1 cellular context compared by ENCODE assay signal in the genomic region with DNA sequence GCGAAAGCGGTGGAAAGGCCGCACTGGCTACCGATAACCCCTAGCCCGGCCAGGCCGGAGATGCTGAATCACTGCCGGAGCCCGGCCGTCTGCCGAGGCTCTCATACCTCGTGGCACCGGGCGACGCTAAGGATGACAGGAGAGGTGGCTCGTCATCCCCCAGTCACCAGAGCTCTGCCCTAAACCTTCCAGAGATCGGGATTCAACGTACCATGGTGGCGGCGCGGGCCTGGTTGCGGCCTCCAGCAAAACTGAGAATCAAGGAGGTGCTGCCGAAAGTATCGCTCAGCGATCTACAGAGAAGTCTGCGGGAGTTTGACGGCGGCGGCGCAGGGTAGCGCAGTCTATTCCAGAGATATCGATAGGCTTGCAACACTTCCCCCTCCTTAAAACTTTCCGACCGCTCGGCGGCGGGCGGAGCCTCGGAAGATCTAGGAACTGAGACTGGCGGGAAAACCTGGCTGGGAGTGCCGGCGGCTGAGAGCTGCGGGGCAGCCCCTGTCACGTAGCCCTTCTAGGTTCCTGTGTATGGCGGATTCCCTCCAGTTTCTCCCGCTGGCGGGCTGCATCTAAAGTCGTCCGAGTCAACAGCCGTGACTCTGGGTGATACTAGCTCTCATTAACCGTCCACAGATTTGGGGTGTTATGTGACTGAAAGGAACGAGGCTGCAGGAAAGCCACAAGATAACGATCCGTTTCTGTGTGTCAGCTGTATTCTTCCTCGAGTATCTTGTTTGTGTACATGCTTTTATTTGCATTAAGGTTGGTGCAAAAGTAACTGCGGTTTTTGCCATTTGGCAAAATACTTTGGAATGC.
A peak's percentile ranks its signal among the peaks of the same experiment; 100 is the strongest.
TF ChIP-seq lines count a peak whose summit lies in the region.

A gene (minus strand): TSS at position 301 of the 816 bp plus-strand sequence. CDS start 87 bp downstream, at position 214.

TF ChIP-seq in HepG2, 621 proteins besides CTCF, POLR2A, EP300 and RAD21 (continued from another document and continues in another):
- no peak for TF ChIP-seq NR3C1 (CRISPR knock-in tag; IDR thresholded peaks at IDR 0.05)
- TF ChIP-seq, protein P1, sequence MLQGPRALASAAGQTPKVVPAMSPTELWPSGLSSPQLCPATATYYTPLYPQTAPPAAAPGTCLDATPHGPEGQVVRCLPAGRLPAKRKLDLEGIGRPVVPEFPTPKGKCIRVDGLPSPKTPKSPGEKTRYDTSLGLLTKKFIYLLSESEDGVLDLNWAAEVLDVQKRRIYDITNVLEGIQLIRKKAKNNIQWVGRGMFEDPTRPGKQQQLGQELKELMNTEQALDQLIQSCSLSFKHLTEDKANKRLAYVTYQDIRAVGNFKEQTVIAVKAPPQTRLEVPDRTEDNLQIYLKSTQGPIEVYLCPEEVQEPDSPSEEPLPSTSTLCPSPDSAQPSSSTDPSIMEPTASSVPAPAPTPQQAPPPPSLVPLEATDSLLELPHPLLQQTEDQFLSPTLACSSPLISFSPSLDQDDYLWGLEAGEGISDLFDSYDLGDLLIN (CRISPR knock-in tag; IDR thresholded peaks at IDR 0.05; ENCODE audit: borderline replicate concordance) = peak; percentile 85; the same call in 1 of the 2 replicates
- TF ChIP-seq MTA3 (CRISPR knock-in tag; IDR thresholded peaks at IDR 0.05) = no peak
- peak; percentile 40; the same call in 1 of the 2 replicates for TF ChIP-seq ZNF598 (CRISPR knock-in tag; IDR thresholded peaks at IDR 0.05; ENCODE audit: borderline replicate concordance)
- peak; percentile 87 for TF ChIP-seq ZNF501 (CRISPR knock-in tag; IDR thresholded peaks at IDR 0.05)
- TF ChIP-seq STAT5B (CRISPR knock-in tag; IDR thresholded peaks at IDR 0.05) = peak; percentile 50; the same call in 1 of the 2 replicates
- no peak for TF ChIP-seq ZFP36L2 (CRISPR knock-in tag; IDR thresholded peaks at IDR 0.05)
- TF ChIP-seq ZNF24 (IDR thresholded peaks at IDR 0.05) = no peak
- TF ChIP-seq FOXM1 (CRISPR knock-in tag; IDR thresholded peaks at IDR 0.05) = no peak
- TF ChIP-seq, protein P2, sequence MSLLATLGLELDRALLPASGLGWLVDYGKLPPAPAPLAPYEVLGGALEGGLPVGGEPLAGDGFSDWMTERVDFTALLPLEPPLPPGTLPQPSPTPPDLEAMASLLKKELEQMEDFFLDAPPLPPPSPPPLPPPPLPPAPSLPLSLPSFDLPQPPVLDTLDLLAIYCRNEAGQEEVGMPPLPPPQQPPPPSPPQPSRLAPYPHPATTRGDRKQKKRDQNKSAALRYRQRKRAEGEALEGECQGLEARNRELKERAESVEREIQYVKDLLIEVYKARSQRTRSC (CRISPR knock-in tag; IDR thresholded peaks at IDR 0.05; ENCODE audit: low read depth) = no peak
- TF ChIP-seq CBX5 (CRISPR knock-in tag; IDR thresholded peaks at IDR 0.05; ENCODE audit: borderline replicate concordance) = peak; percentile 52; the same call in 1 of the 2 replicates
- TF ChIP-seq MAFF (IDR thresholded peaks at IDR 0.05; ENCODE audit: low read depth, low read length) = peak; percentile 48
- no peak for TF ChIP-seq TAF15 (IDR thresholded peaks at IDR 0.05; ENCODE audit: low read depth, low read length, poor library complexity, severe bottlenecking)
- TF ChIP-seq, protein P3, sequence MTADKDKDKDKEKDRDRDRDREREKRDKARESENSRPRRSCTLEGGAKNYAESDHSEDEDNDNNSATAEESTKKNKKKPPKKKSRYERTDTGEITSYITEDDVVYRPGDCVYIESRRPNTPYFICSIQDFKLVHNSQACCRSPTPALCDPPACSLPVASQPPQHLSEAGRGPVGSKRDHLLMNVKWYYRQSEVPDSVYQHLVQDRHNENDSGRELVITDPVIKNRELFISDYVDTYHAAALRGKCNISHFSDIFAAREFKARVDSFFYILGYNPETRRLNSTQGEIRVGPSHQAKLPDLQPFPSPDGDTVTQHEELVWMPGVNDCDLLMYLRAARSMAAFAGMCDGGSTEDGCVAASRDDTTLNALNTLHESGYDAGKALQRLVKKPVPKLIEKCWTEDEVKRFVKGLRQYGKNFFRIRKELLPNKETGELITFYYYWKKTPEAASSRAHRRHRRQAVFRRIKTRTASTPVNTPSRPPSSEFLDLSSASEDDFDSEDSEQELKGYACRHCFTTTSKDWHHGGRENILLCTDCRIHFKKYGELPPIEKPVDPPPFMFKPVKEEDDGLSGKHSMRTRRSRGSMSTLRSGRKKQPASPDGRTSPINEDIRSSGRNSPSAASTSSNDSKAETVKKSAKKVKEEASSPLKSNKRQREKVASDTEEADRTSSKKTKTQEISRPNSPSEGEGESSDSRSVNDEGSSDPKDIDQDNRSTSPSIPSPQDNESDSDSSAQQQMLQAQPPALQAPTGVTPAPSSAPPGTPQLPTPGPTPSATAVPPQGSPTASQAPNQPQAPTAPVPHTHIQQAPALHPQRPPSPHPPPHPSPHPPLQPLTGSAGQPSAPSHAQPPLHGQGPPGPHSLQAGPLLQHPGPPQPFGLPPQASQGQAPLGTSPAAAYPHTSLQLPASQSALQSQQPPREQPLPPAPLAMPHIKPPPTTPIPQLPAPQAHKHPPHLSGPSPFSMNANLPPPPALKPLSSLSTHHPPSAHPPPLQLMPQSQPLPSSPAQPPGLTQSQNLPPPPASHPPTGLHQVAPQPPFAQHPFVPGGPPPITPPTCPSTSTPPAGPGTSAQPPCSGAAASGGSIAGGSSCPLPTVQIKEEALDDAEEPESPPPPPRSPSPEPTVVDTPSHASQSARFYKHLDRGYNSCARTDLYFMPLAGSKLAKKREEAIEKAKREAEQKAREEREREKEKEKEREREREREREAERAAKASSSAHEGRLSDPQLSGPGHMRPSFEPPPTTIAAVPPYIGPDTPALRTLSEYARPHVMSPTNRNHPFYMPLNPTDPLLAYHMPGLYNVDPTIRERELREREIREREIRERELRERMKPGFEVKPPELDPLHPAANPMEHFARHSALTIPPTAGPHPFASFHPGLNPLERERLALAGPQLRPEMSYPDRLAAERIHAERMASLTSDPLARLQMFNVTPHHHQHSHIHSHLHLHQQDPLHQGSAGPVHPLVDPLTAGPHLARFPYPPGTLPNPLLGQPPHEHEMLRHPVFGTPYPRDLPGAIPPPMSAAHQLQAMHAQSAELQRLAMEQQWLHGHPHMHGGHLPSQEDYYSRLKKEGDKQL (CRISPR knock-in tag; IDR thresholded peaks at IDR 0.05; ENCODE audit: low read depth) = peak; percentile 25; the same call in 1 of the 2 replicates
- peak; percentile 99 for TF ChIP-seq KMT2B (CRISPR knock-in tag; IDR thresholded peaks at IDR 0.05)
- no peak for TF ChIP-seq SUZ12 (IDR thresholded peaks at IDR 0.05; ENCODE audit: low read depth, low read length)
- peak; percentile 93 for TF ChIP-seq ZMYM4 (CRISPR knock-in tag; IDR thresholded peaks at IDR 0.05)
- TF ChIP-seq ARNTL (CRISPR knock-in tag; IDR thresholded peaks at IDR 0.05) = peak; percentile 37; the same call in 1 of the 2 replicates
- TF ChIP-seq, protein P4, sequence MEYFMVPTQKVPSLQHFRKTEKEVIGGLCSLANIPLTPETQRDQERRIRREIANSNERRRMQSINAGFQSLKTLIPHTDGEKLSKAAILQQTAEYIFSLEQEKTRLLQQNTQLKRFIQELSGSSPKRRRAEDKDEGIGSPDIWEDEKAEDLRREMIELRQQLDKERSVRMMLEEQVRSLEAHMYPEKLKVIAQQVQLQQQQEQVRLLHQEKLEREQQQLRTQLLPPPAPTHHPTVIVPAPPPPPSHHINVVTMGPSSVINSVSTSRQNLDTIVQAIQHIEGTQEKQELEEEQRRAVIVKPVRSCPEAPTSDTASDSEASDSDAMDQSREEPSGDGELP (IDR thresholded peaks at IDR 0.05; ENCODE audit: borderline replicate concordance, low read depth) = 0 out of 2 replicates have a peak, but pooled peaks have one; percentile 22
- no peak for TF ChIP-seq PAF1 (CRISPR knock-in tag; IDR thresholded peaks at IDR 0.05)
- TF ChIP-seq, protein P5, sequence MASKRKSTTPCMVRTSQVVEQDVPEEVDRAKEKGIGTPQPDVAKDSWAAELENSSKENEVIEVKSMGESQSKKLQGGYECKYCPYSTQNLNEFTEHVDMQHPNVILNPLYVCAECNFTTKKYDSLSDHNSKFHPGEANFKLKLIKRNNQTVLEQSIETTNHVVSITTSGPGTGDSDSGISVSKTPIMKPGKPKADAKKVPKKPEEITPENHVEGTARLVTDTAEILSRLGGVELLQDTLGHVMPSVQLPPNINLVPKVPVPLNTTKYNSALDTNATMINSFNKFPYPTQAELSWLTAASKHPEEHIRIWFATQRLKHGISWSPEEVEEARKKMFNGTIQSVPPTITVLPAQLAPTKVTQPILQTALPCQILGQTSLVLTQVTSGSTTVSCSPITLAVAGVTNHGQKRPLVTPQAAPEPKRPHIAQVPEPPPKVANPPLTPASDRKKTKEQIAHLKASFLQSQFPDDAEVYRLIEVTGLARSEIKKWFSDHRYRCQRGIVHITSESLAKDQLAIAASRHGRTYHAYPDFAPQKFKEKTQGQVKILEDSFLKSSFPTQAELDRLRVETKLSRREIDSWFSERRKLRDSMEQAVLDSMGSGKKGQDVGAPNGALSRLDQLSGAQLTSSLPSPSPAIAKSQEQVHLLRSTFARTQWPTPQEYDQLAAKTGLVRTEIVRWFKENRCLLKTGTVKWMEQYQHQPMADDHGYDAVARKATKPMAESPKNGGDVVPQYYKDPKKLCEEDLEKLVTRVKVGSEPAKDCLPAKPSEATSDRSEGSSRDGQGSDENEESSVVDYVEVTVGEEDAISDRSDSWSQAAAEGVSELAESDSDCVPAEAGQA (IDR thresholded peaks at IDR 0.05; ENCODE audit: low read depth) = peak; percentile 48; the same call in 1 of the 2 replicates
- TF ChIP-seq, protein P5 (CRISPR knock-in tag; IDR thresholded peaks at IDR 0.05; ENCODE audit: borderline replicate concordance) = no peak; the same call in 1 of the 2 replicates
- peak; percentile 70; the same call in 1 of the 2 replicates for TF ChIP-seq ZNF235 (CRISPR knock-in tag; IDR thresholded peaks at IDR 0.05; ENCODE audit: borderline replicate concordance)
- TF ChIP-seq, protein P6, sequence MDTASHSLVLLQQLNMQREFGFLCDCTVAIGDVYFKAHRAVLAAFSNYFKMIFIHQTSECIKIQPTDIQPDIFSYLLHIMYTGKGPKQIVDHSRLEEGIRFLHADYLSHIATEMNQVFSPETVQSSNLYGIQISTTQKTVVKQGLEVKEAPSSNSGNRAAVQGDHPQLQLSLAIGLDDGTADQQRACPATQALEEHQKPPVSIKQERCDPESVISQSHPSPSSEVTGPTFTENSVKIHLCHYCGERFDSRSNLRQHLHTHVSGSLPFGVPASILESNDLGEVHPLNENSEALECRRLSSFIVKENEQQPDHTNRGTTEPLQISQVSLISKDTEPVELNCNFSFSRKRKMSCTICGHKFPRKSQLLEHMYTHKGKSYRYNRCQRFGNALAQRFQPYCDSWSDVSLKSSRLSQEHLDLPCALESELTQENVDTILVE (CRISPR knock-in tag; IDR thresholded peaks at IDR 0.05) = peak; percentile 40
- peak; percentile 96 for TF ChIP-seq KAT8 (CRISPR knock-in tag; IDR thresholded peaks at IDR 0.05)
- TF ChIP-seq PHB2 (IDR thresholded peaks at IDR 0.05; ENCODE audit: partially characterized antibody) = no peak
- no peak for TF ChIP-seq HNRNPK (IDR thresholded peaks at IDR 0.05; ENCODE audit: low read depth, low read length, poor library complexity, severe bottlenecking)
- TF ChIP-seq, protein P7, sequence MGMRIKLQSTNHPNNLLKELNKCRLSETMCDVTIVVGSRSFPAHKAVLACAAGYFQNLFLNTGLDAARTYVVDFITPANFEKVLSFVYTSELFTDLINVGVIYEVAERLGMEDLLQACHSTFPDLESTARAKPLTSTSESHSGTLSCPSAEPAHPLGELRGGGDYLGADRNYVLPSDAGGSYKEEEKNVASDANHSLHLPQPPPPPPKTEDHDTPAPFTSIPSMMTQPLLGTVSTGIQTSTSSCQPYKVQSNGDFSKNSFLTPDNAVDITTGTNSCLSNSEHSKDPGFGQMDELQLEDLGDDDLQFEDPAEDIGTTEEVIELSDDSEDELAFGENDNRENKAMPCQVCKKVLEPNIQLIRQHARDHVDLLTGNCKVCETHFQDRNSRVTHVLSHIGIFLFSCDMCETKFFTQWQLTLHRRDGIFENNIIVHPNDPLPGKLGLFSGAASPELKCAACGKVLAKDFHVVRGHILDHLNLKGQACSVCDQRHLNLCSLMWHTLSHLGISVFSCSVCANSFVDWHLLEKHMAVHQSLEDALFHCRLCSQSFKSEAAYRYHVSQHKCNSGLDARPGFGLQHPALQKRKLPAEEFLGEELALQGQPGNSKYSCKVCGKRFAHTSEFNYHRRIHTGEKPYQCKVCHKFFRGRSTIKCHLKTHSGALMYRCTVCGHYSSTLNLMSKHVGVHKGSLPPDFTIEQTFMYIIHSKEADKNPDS (CRISPR knock-in tag; IDR thresholded peaks at IDR 0.05) = peak; percentile 76; the same call in 1 of the 2 replicates
- peak; percentile 94 for TF ChIP-seq KDM5B (CRISPR knock-in tag; IDR thresholded peaks at IDR 0.05; ENCODE audit: borderline replicate concordance)
- 0 out of 2 replicates have a peak, but pooled peaks have one; percentile 18 for TF ChIP-seq NFE2L2 (IDR thresholded peaks at IDR 0.05; ENCODE audit: low read length)
- no peak for TF ChIP-seq ZBTB1 (CRISPR knock-in tag; IDR thresholded peaks at IDR 0.05; ENCODE audit: borderline replicate concordance)
- TF ChIP-seq, protein P8, sequence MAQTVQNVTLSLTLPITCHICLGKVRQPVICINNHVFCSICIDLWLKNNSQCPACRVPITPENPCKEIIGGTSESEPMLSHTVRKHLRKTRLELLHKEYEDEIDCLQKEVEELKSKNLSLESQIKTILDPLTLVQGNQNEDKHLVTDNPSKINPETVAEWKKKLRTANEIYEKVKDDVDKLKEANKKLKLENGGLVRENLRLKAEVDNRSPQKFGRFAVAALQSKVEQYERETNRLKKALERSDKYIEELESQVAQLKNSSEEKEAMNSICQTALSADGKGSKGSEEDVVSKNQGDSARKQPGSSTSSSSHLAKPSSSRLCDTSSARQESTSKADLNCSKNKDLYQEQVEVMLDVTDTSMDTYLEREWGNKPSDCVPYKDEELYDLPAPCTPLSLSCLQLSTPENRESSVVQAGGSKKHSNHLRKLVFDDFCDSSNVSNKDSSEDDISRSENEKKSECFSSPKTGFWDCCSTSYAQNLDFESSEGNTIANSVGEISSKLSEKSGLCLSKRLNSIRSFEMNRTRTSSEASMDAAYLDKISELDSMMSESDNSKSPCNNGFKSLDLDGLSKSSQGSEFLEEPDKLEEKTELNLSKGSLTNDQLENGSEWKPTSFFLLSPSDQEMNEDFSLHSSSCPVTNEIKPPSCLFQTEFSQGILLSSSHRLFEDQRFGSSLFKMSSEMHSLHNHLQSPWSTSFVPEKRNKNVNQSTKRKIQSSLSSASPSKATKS (CRISPR knock-in tag; IDR thresholded peaks at IDR 0.05) = 0 out of 2 replicates have a peak, but pooled peaks have one; percentile 85
- no peak for TF ChIP-seq U2AF1 (optimal IDR thresholded peaks at IDR 0.05; ENCODE audit: low read depth, low read length)
- peak; percentile 64; the same call in 1 of the 2 replicates for TF ChIP-seq SNAPC2 (CRISPR knock-in tag; IDR thresholded peaks at IDR 0.05)
- peak; percentile 72; the same call in 1 of the 2 replicates for TF ChIP-seq ETV5 (CRISPR knock-in tag; IDR thresholded peaks at IDR 0.05; ENCODE audit: borderline replicate concordance)
